In genomic region chr20:54475334-54476287, GRCh38 we compare ENCODE assay signal across 9 cellular contexts.
DNase-seq lines count a peak whose midpoint lies in the region; ATAC-seq, FAIRE-seq and TF ChIP-seq lines count a peak whose summit lies in the region.
"Had no signal": no experiment of that assay in that cellular context is flagged by ENCODE, and none has a peak within 500 bp of the region (broad histone marks: within the 10 kb centered on the region; RNA-seq: fewer than 3 reads in every experiment).

TSS of gene DOK5 (plus strand) at chr20:54475593. CDS start at chr20:54475947, 354 bp downstream.

- H3K27ac Mint-ChIP-seq in activated T-cell treated with anti-CD3 and anti-CD28 coated beads, Interleukin-2, amount 50 U/mL, for 24 hours, result no peak within 1 kb of the TSS

- H3K36me3 ChIP-seq in muscle layer of colon (ENCODE audit: insufficient read depth, low read length), result no peaks in the 10 kb centered on the region

- no peak within 1 kb of the TSS for H3K9ac ChIP-seq in muscle layer of colon (ENCODE audit: low read length)

- H3K4me3 Mint-ChIP-seq in activated T-cell treated with anti-CD3 and anti-CD28 coated beads, Interleukin-2, amount 50 U/mL, for 24 hours, result peak within 1 kb of the TSS; percentile 52

- no peaks in the 10 kb centered on the region for H3K9me3 ChIP-seq in muscle layer of colon (ENCODE audit: low read length)

- no peaks in the 10 kb centered on the region for H3K27me3 ChIP-seq in muscle layer of colon (ENCODE audit: control insufficient read depth in 1 of 2, insufficient read depth in 2 of 2, low read length in 2 of 2)

- ATAC-seq in HG02763 (IDR thresholded peaks at IDR 0.05; ENCODE audit: unreplicated experiment) (no peak), HG03039 (IDR thresholded peaks at IDR 0.05; ENCODE audit: unreplicated experiment) (no peak)

- peak within 1 kb of the TSS; percentile 67 for H3K4me3 ChIP-seq in fibroblast of mammary gland (ENCODE audit: control insufficient read depth, low read depth, low read length)
- H3K4me3 ChIP-seq in muscle layer of colon (ENCODE audit: low read depth in 1 of 2, low read length in 2 of 2), result peak within 1 kb of the TSS; percentile 47 to 67

- peaks cover 10% of the 10 kb centered on the region for H3K4me1 Mint-ChIP-seq in activated T-cell treated with anti-CD3 and anti-CD28 coated beads, Interleukin-2, amount 50 U/mL, for 24 hours (ENCODE audit: low read depth)

- no peak for TF ChIP-seq CTCF in fibroblast of mammary gland (conservative IDR thresholded peaks at IDR 0.05; ENCODE audit: control insufficient read depth, insufficient read depth, low read depth, low read length)

- peaks cover 74% of the 10 kb centered on the region for H3K27me3 Mint-ChIP-seq in activated T-cell treated with anti-CD3 and anti-CD28 coated beads, Interleukin-2, amount 50 U/mL, for 24 hours

- peaks cover 11% of the 10 kb centered on the region for H3K4me1 ChIP-seq in muscle layer of colon (ENCODE audit: insufficient read depth, low read length)

- DNase-seq in activated T-cell treated with anti-CD3 and anti-CD28 coated beads, Interleukin-2, amount 50 U/mL, for 24 hours, result peak; percentile 31
- DNase-seq in activated T-cell treated with anti-CD3 and anti-CD28 coated beads for 4 hours (no peak), fibroblast of mammary gland (ENCODE audit: low read depth) (peak; percentile 18), urothelium cell line (ENCODE audit: low spot score) (peak; percentile 91), NCI-H2081 treated with DMSO at 0.1 percent for 48 hours (lab: John Stamatoyannopoulos, UW) (no peak)

- no peaks in the 10 kb centered on the region for H3K9me3 Mint-ChIP-seq in activated T-cell treated with anti-CD3 and anti-CD28 coated beads, Interleukin-2, amount 50 U/mL, for 24 hours

- no peaks in the 10 kb centered on the region for H3K36me3 Mint-ChIP-seq in activated T-cell treated with anti-CD3 and anti-CD28 coated beads, Interleukin-2, amount 50 U/mL, for 24 hours (ENCODE audit: low read depth)

- peak; percentile 97 for FAIRE-seq in urothelium cell line (lab: Jason Lieb, UNC)
- FAIRE-seq: islet of Langerhans had no signal

- H3K27ac ChIP-seq in muscle layer of colon (ENCODE audit: low read depth, low read length), result peak within 1 kb of the TSS; percentile 42

Comparison
In these comparisons a context has a peak if more than half of its experiments do, and no peak if none do; other contexts are left out.
1. DNase-seq: peak in activated T-cell treated with anti-CD3 and anti-CD28 coated beads, Interleukin-2, amount 50 U/mL, for 24 hours (single experiment), fibroblast of mammary gland (single experiment) and urothelium cell line (single experiment); none in activated T-cell treated with anti-CD3 and anti-CD28 coated beads for 4 hours (single experiment) and NCI-H2081 treated with DMSO at 0.1 percent for 48 hours (single experiment).